22 cellular contexts compared by ENCODE assay signal in the genomic region with DNA sequence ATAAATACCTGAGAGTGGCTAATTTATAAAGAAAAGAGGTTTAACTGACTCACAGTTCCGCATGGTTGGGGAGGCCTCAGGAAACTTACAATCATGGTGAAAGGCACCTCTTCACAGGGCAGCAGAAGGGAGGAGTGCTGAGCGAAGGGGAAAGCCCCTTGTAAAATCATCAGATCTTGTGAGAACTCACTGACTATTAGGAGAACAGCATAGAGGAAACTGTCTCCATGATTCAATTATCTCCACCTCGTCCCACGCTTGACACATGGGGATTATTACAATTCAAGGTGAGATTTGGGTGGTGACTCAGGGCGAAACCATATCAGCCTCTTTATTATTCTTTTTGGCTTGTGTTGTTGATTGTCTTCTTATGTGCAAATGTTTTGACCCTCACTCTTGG.
DNase-seq lines count a peak whose midpoint lies in the region; ATAC-seq and TF ChIP-seq lines count a peak whose summit lies in the region.
"Had no signal": no experiment of that assay in that cellular context is flagged by ENCODE, and none has a peak within 500 bp of the region (broad histone marks: within the 10 kb centered on the region; RNA-seq: fewer than 3 reads in every experiment).

No MANE protein-coding gene starts in this region.

- H3K36me3 ChIP-seq in spleen = peaks cover 0 to 62% (median 3%) of the 10 kb centered on the region in 6 donors

- ATAC-seq in stimulated activated naive CD8-positive, alpha-beta T cell treated with anti-CD3 and anti-CD28 coated beads, Interleukin-15, Interleukin-2, amounts not matched to agents 100 U/mL and 50 U/mL, for 24 hours = peak; percentile 99
- no peak for ATAC-seq in CD4-positive, alpha-beta T cell (ENCODE audit: poor library complexity)
- ATAC-seq: CD8-positive, alpha-beta T cell; Panc1 had no signal

- DNase-seq in activated naive CD4-positive, alpha-beta T cell treated with anti-CD3 and anti-CD28 coated beads for 36 hours = peak; percentile 58
- no peak for DNase-seq in activated naive CD4-positive, alpha-beta T cell (lab: John Stamatoyannopoulos, UW)
- DNase-seq in stimulated activated CD4-positive, alpha-beta T cell treated with anti-CD3 and anti-CD28 coated beads, Interleukin-15, amount 100 ng/mL, for 24 hours = peak; percentile 70
- DNase-seq in stimulated activated naive CD8-positive, alpha-beta T cell treated with anti-CD3 and anti-CD28 coated beads, Interleukin-15, Interleukin-2, amounts not matched to agents 100 U/mL and 50 U/mL, for 24 hours = peak; percentile 26
- no peak for DNase-seq in spleen
- no peak for DNase-seq in SHP77 treated with DMSO at 0.1 percent for 48 hours (lab: John Stamatoyannopoulos, UW)
- DNase-seq in CD4-positive, alpha-beta T cell = no peak
- DNase-seq: caudate nucleus; CD8-positive, alpha-beta T cell; DMS79 treated with DMSO at 0.1 percent for 48 hours; foreskin melanocyte; islet precursor cell; NCI-H1436; NCI-H510A; NK-92 treated with Interleukin-12 subunit alpha and Interleukin-12 subunit beta, amount 100 ng/mL, for 24 hours had no signal

- POLR2A ChIA-PET in CD4-positive, alpha-beta T cell (lab: Charles Lee) = no interaction called here

- no peak for TF ChIP-seq POLR2A in spleen (IDR thresholded peaks at IDR 0.05)

- peaks cover 51% of the 10 kb centered on the region for H3K36me3 Mint-ChIP-seq in activated naive CD4-positive, alpha-beta T cell treated with anti-CD3 and anti-CD28 coated beads for 36 hours (ENCODE audit: low read depth)
- H3K36me3 Mint-ChIP-seq in activated naive CD4-positive, alpha-beta T cell treated with anti-CD3 and anti-CD28 coated beads, Interleukin-2, amount 50 U/mL, for 24 hours = peaks cover 41% of the 10 kb centered on the region
- peaks cover 87% of the 10 kb centered on the region for H3K36me3 Mint-ChIP-seq in CD4-positive, alpha-beta T cell (ENCODE audit: low read depth)

- H3K4me1 Mint-ChIP-seq in activated naive CD4-positive, alpha-beta T cell treated with anti-CD3 and anti-CD28 coated beads for 36 hours (ENCODE audit: low read depth) = peaks cover 17% of the 10 kb centered on the region
- H3K4me1 Mint-ChIP-seq in activated naive CD4-positive, alpha-beta T cell treated with anti-CD3 and anti-CD28 coated beads, Interleukin-2, amount 50 U/mL, for 24 hours = peaks cover 23% of the 10 kb centered on the region
- no peaks in the 10 kb centered on the region for H3K4me1 Mint-ChIP-seq in CD4-positive, alpha-beta T cell (ENCODE audit: low read depth)

- no peak overlapping the region for H3K4me3 Mint-ChIP-seq in activated naive CD4-positive, alpha-beta T cell treated with anti-CD3 and anti-CD28 coated beads for 36 hours
- no peak overlapping the region for H3K4me3 Mint-ChIP-seq in activated naive CD4-positive, alpha-beta T cell treated with anti-CD3 and anti-CD28 coated beads, Interleukin-2, amount 50 U/mL, for 24 hours
- no peak overlapping the region for H3K4me3 Mint-ChIP-seq in CD4-positive, alpha-beta T cell
- H3K4me3 Mint-ChIP-seq: CD8-positive, alpha-beta T cell; IgD-negative memory B cell; T-helper 1 cell treated with Interleukin-12 subunit alpha and Interleukin-12 subunit beta and Interleukin-4 antibody, amounts not matched to agents 30 μg/mL and 1 μg/mL, for 36 hours had no signal

- peak overlapping the region; percentile 7 for H3K27ac Mint-ChIP-seq in activated naive CD4-positive, alpha-beta T cell treated with anti-CD3 and anti-CD28 coated beads for 36 hours
- H3K27ac Mint-ChIP-seq in activated naive CD4-positive, alpha-beta T cell treated with anti-CD3 and anti-CD28 coated beads, Interleukin-2, amount 50 U/mL, for 24 hours = peak overlapping the region; percentile 2
- no peak overlapping the region for H3K27ac Mint-ChIP-seq in CD4-positive, alpha-beta T cell
- H3K27ac Mint-ChIP-seq: CD8-positive, alpha-beta T cell; T-helper 1 cell treated with Interleukin-12 subunit alpha and Interleukin-12 subunit beta and Interleukin-4 antibody, amounts not matched to agents 30 μg/mL and 1 μg/mL, for 36 hours had no signal

- 85 to 94% (median 89%) methylated on average over 5 of the region's 5 CpGs for WGBS in spleen, 5 donors

- H3K4me1 ChIP-seq in spleen = no peaks in the 10 kb centered on the region
- H3K4me1 ChIP-seq: SJSA1 had no signal

- H3K27ac ChIP-seq in spleen = no peak overlapping the region
- no peak overlapping the region for H3K27ac ChIP-seq in CD4-positive, alpha-beta T cell (ENCODE audit: low read depth, low read length)
- H3K27ac ChIP-seq: neutrophil, SJSA1, VCaP had no signal

- H3K27me3 Mint-ChIP-seq in activated naive CD4-positive, alpha-beta T cell treated with anti-CD3 and anti-CD28 coated beads for 36 hours (ENCODE audit: low read depth) = no peaks in the 10 kb centered on the region
- no peaks in the 10 kb centered on the region for H3K27me3 Mint-ChIP-seq in activated naive CD4-positive, alpha-beta T cell treated with anti-CD3 and anti-CD28 coated beads, Interleukin-2, amount 50 U/mL, for 24 hours
- H3K27me3 Mint-ChIP-seq in CD4-positive, alpha-beta T cell = no peaks in the 10 kb centered on the region
- H3K27me3 Mint-ChIP-seq: IgD-negative memory B cell had no signal

- no peaks in the 10 kb centered on the region for H3K27me3 ChIP-seq in spleen (replicated peaks in 1 of 7)
- H3K27me3 ChIP-seq in CD4-positive, alpha-beta T cell (ENCODE audit: control insufficient read depth, insufficient read depth, low read length) = no peaks in the 10 kb centered on the region
- H3K27me3 ChIP-seq: neutrophil, SJSA1 had no signal

- TF ChIP-seq CTCF in spleen (IDR thresholded peaks at IDR 0.05 in 8 of 11, conservative IDR thresholded peaks at IDR 0.05 in 3 of 11) = no peak
- no peak for TF ChIP-seq CTCF in CD4-positive, alpha-beta T cell (IDR thresholded peaks at IDR 0.05)

- no peaks in the 10 kb centered on the region for H3K9me3 Mint-ChIP-seq in activated naive CD4-positive, alpha-beta T cell treated with anti-CD3 and anti-CD28 coated beads for 36 hours
- H3K9me3 Mint-ChIP-seq in activated naive CD4-positive, alpha-beta T cell treated with anti-CD3 and anti-CD28 coated beads, Interleukin-2, amount 50 U/mL, for 24 hours = peaks cover 6% of the 10 kb centered on the region
- peaks cover 3% of the 10 kb centered on the region for H3K9me3 Mint-ChIP-seq in CD4-positive, alpha-beta T cell
- H3K9me3 Mint-ChIP-seq: CD8-positive, alpha-beta T cell; IgD-negative memory B cell had no signal

- CTCF ChIA-PET in activated naive CD4-positive, alpha-beta T cell treated with anti-CD3 and anti-CD28 coated beads for 36 hours (lab: Charles Lee) = no interaction called here
- CTCF ChIA-PET in CD4-positive, alpha-beta T cell (lab: Charles Lee) = no interaction called here

- no peak overlapping the region for H3K4me3 ChIP-seq in spleen
- H3K4me3 ChIP-seq: SJSA1 had no signal

- intact Hi-C loops in activated naive CD4-positive, alpha-beta T cell treated with anti-CD3 and anti-CD28 coated beads for 36 hours (cut with micrococcal nuclease) = loop anchor here (1.0 to 2.0 kb wide), 2 partner anchors 18 to 19 kb away; no protein-coding TSS in a partner anchor
- intact Hi-C loops in spleen (cut with DNase I; ENCODE audit: low total_unique reads) = no loop called here
- intact Hi-C loops in CD4-positive, alpha-beta T cell (cut with DNase I, micrococcal nuclease) = no loop called here

- peaks cover 0 to 11% (median 0%) of the 10 kb centered on the region in 8 donors for H3K9me3 ChIP-seq in spleen
- H3K9me3 ChIP-seq in CD4-positive, alpha-beta T cell (ENCODE audit: control insufficient read depth, low read length) = no peaks in the 10 kb centered on the region
- H3K9me3 ChIP-seq: neutrophil, SJSA1 had no signal

Comparison
In these comparisons a context has a peak if more than half of its experiments do, and no peak if none do; other contexts are left out.
1. DNase-seq: peak in activated naive CD4-positive, alpha-beta T cell treated with anti-CD3 and anti-CD28 coated beads for 36 hours (single experiment), stimulated activated CD4-positive, alpha-beta T cell treated with anti-CD3 and anti-CD28 coated beads, Interleukin-15, amount 100 ng/mL, for 24 hours (single experiment) and stimulated activated naive CD8-positive, alpha-beta T cell treated with anti-CD3 and anti-CD28 coated beads, Interleukin-15, Interleukin-2, amounts not matched to agents 100 U/mL and 50 U/mL, for 24 hours (single experiment); none in activated naive CD4-positive, alpha-beta T cell (0 of 4), spleen (single experiment), SHP77 treated with DMSO at 0.1 percent for 48 hours (single experiment) and CD4-positive, alpha-beta T cell (0 of 10).